In genomic region chr19:33796164-33797100, GRCh38 we compare ENCODE assay signal across 1 cellular context.
TF ChIP-seq lines count a peak whose summit lies in the region.

KCTD15 (plus strand) TSS chr19:33796870; CDS start chr19:33800455, 3,585 bp downstream.

TF ChIP-seq in K562, 482 proteins besides CTCF, POLR2A, EP300 and RAD21 (continued from another document):
- TF ChIP-seq USF2 (CRISPR knock-in tag; IDR thresholded peaks at IDR 0.05), result no peak
- no peak for TF ChIP-seq STAT5B (CRISPR knock-in tag; IDR thresholded peaks at IDR 0.05)
- TF ChIP-seq ZNF511 (CRISPR knock-in tag; IDR thresholded peaks at IDR 0.05), result no peak
- TF ChIP-seq CREB3L1 (IDR thresholded peaks at IDR 0.05; ENCODE audit: borderline replicate concordance, low read depth), result peak; percentile 42; the same call in 1 of the 2 replicates
- no peak for TF ChIP-seq CBX5 (IDR thresholded peaks at IDR 0.05; ENCODE audit: borderline replicate concordance, low read depth)
- TF ChIP-seq HBP1 (CRISPR knock-in tag; IDR thresholded peaks at IDR 0.05), result 0 out of 2 replicates have a peak, but pooled peaks have one; percentile 12
- TF ChIP-seq RB1 (IDR thresholded peaks at IDR 0.05; ENCODE audit: low read depth), result peak; percentile 23; the same call in 1 of the 2 replicates
- no peak for TF ChIP-seq DNMT1 (IDR thresholded peaks at IDR 0.05)
- TF ChIP-seq ZNF239 (CRISPR knock-in tag; IDR thresholded peaks at IDR 0.05), result no peak
- TF ChIP-seq CGGBP1 (CRISPR knock-in tag; IDR thresholded peaks at IDR 0.05), result no peak
- no peak for TF ChIP-seq ZNF277 (CRISPR knock-in tag; IDR thresholded peaks at IDR 0.05; ENCODE audit: borderline replicate concordance)
- no peak for TF ChIP-seq THRA (IDR thresholded peaks at IDR 0.05)
- TF ChIP-seq SP1 (CRISPR knock-in tag; IDR thresholded peaks at IDR 0.05), result no peak
- peak; percentile 90 for TF ChIP-seq MYC (IDR thresholded peaks at IDR 0.05; ENCODE audit: low read depth, low read length)
- no peak for TF ChIP-seq MYC (CRISPR knock-in tag; IDR thresholded peaks at IDR 0.05; ENCODE audit: borderline replicate concordance, low read depth)
- TF ChIP-seq AFF4 (CRISPR knock-in tag; IDR thresholded peaks at IDR 0.05), result no peak
- TF ChIP-seq TAF1 (IDR thresholded peaks at IDR 0.05; ENCODE audit: control insufficient read depth, extremely low read depth, insufficient read depth, low read length, severe bottlenecking), result peak; percentile 37
- no peak for TF ChIP-seq ARID3B (CRISPR knock-in tag; IDR thresholded peaks at IDR 0.05; ENCODE audit: borderline replicate concordance)
- TF ChIP-seq PHTF2 (CRISPR knock-in tag; IDR thresholded peaks at IDR 0.05), result no peak
- no peak for TF ChIP-seq RNF2 (IDR thresholded peaks at IDR 0.05)
